ENCODE assay signal across 16 cellular contexts in the genomic region with DNA sequence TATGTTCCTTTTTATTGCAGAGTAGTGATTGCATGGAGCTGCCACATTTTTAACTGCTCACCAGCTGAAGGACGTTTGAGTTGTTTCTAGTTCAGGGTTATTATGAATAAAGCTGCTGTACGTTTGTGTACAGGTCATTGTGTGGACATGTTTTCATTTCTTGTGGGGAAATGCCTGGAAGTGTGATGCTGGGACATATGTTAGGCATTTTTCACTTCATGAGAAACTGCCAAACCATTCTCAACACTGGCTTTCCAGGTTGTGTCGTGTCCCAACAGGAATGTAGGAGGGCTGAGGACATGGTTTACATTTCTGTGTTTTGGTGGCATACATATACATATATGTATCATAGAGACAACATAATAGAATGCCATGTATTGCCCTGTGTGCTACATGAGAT.
DNase-seq lines count a peak whose midpoint lies in the region; ATAC-seq and TF ChIP-seq lines count a peak whose summit lies in the region.
"Had no signal": no experiment of that assay in that cellular context is flagged by ENCODE, and none has a peak within 500 bp of the region (broad histone marks: within the 10 kb centered on the region; RNA-seq: fewer than 3 reads in every experiment).

No MANE protein-coding gene starts in this region.

- BruUV-seq in IMR-90 (replicated peaks; lab: Mats Ljungman, UMichigan) = no TSS peak

- no peak overlapping the region for H3K27ac Mint-ChIP-seq in neural progenitor cell
- H3K27ac Mint-ChIP-seq: CD14-positive monocyte; CD8-positive, alpha-beta T cell had no signal

- no peaks in the 10 kb centered on the region for H4K20me1 ChIP-seq in IMR-90 (ENCODE audit: insufficient read depth, low read length)
- H4K20me1 ChIP-seq in neural progenitor cell (ENCODE audit: low read depth) = no peaks in the 10 kb centered on the region

- no peak overlapping the region for H4K5ac ChIP-seq in IMR-90 (ENCODE audit: low read depth, low read length)

- H3K9me1 ChIP-seq in IMR-90 (ENCODE audit: insufficient read depth, low read length) = no peaks in the 10 kb centered on the region

- ATAC-seq in IMR-90 (ENCODE audit: low read depth) = no peak
- no peak for ATAC-seq in right cardiac atrium
- no peak for ATAC-seq in mucosa of descending colon
- ATAC-seq: CD8-positive, alpha-beta T cell; GM12878; HCT116 had no signal

- H3K36me3 Mint-ChIP-seq in neural progenitor cell = no peaks in the 10 kb centered on the region
- H3K36me3 Mint-ChIP-seq: CD14-positive monocyte; CD8-positive, alpha-beta T cell had no signal

- POLR2A ChIA-PET in IMR-90 (lab: Charles Lee; ENCODE audit: unreplicated experiment) = no interaction called here

- no peaks in the 10 kb centered on the region for H3K9me3 ChIP-seq in IMR-90 (ENCODE audit: control insufficient read depth, insufficient read depth, low read length)
- H3K9me3 ChIP-seq in trophoblast cell (ENCODE audit: insufficient read depth, low read depth, low read length) = peaks cover 2% of the 10 kb centered on the region
- no peaks in the 10 kb centered on the region for H3K9me3 ChIP-seq in right cardiac atrium (ENCODE audit: control insufficient read depth, low read length)
- no peaks in the 10 kb centered on the region for H3K9me3 ChIP-seq in mucosa of descending colon
- no peaks in the 10 kb centered on the region for H3K9me3 ChIP-seq in neural progenitor cell (ENCODE audit: low read depth)

- no peak overlapping the region for H4K12ac ChIP-seq in trophoblast cell (ENCODE audit: low read depth, low read length)

- H3K27me3 Mint-ChIP-seq in neural progenitor cell (ENCODE audit: insufficient read depth, low read depth) = peaks cover 12% of the 10 kb centered on the region

- dilution Hi-C loops in IMR-90 (cut with HindIII; ENCODE audit: low sequenced_read_pairs, unreplicated experiment) = no loop called here

- no peak overlapping the region for H2BK20ac ChIP-seq in IMR-90 (ENCODE audit: low read depth, low read length)

- H2BK12ac ChIP-seq in trophoblast cell (ENCODE audit: low read length) = no peak overlapping the region

- H3K27me3 ChIP-seq in IMR-90 (ENCODE audit: control insufficient read depth, insufficient read depth, low read length) = peaks cover 63% of the 10 kb centered on the region
- H3K27me3 ChIP-seq in trophoblast cell (ENCODE audit: insufficient read depth, low read length) = no peaks in the 10 kb centered on the region
- H3K27me3 ChIP-seq in right cardiac atrium (ENCODE audit: control insufficient read depth, insufficient read depth) = no peaks in the 10 kb centered on the region
- no peaks in the 10 kb centered on the region for H3K27me3 ChIP-seq in neural progenitor cell

- no peaks in the 10 kb centered on the region for H3K79me2 ChIP-seq in trophoblast cell (ENCODE audit: control insufficient read depth, insufficient read depth, low read length, poor library complexity)
- no peaks in the 10 kb centered on the region for H3K79me2 ChIP-seq in neural progenitor cell (ENCODE audit: low read depth)

- TF ChIP-seq CTCF in AG10803 (conservative IDR thresholded peaks at IDR 0.05; ENCODE audit: low read length) = no peak
- no peak for TF ChIP-seq CTCF in IMR-90 (conservative IDR thresholded peaks at IDR 0.05; ENCODE audit: low read depth, low read length)
- TF ChIP-seq CTCF in fibroblast of the aortic adventitia (IDR thresholded peaks at IDR 0.05; ENCODE audit: insufficient read depth, low read length) = no peak
- no peak for TF ChIP-seq CTCF in mucosa of descending colon (IDR thresholded peaks at IDR 0.05)
- TF ChIP-seq CTCF in neural progenitor cell (IDR thresholded peaks at IDR 0.05) = no peak

- H2BK120ac ChIP-seq in IMR-90 (ENCODE audit: low read depth, low read length) (no peak overlapping the region), trophoblast cell (ENCODE audit: insufficient read depth, low read length, poor library complexity) (no peak overlapping the region)

- in situ Hi-C loops in IMR-90 (cut with MboI; ENCODE audit: low sequenced_read_pairs) = no loop called here

- no peak for TF ChIP-seq POLR2A in IMR-90 (IDR thresholded peaks at IDR 0.05; ENCODE audit: low read depth, low read length)

- 0% methylated on average over 1 of the region's 3 CpGs; no CpG with 5 or more reads in 1 of the 2 experiments for WGBS in IMR-90 (ENCODE audit: extremely low coverage in 2 of 2, insufficient read length in 1 of 2), 2 experiments
- no CpG with 5 or more reads among the region's 3 CpGs for WGBS in trophoblast cell (ENCODE audit: extremely low coverage, insufficient coverage, insufficient read length)
- WGBS in right cardiac atrium = 45% methylated on average over 3 of the region's 3 CpGs

- no peak overlapping the region for H3K9ac ChIP-seq in IMR-90 (ENCODE audit: low read depth, low read length)
- no peak overlapping the region for H3K9ac ChIP-seq in trophoblast cell (ENCODE audit: low read length)
- H3K9ac ChIP-seq in neural progenitor cell = no peak overlapping the region

- H4K91ac ChIP-seq in IMR-90 (ENCODE audit: insufficient read depth, low read depth, low read length) = no peak overlapping the region
- no peak overlapping the region for H4K91ac ChIP-seq in trophoblast cell (ENCODE audit: low read depth, low read length)

- no peaks in the 10 kb centered on the region for H3F3A ChIP-seq in neural progenitor cell (ENCODE audit: low read depth)

- H3K4me1 ChIP-seq in IMR-90 (ENCODE audit: control insufficient read depth, insufficient read depth, low read length) (no peaks in the 10 kb centered on the region; the same call in 1 of the 2 replicates), trophoblast cell (ENCODE audit: control insufficient read depth in 1 of 2, insufficient read depth in 2 of 2, low read length in 2 of 2) (peaks cover 3% of the 10 kb centered on the region in 2 experiments), right cardiac atrium (ENCODE audit: control insufficient read depth, insufficient read depth, low read length) (no peaks in the 10 kb centered on the region), mucosa of descending colon (ENCODE audit: low read depth) (peaks cover 3% of the 10 kb centered on the region), neural progenitor cell (no peaks in the 10 kb centered on the region)

- H4K8ac ChIP-seq in IMR-90 (ENCODE audit: low read depth in 2 of 2, low read length in 2 of 2) (no peak overlapping the region), trophoblast cell (ENCODE audit: low read depth, low read length) (no peak overlapping the region)

- H3K4me3 ChIP-seq in AG10803 (ENCODE audit: low read length) (no peak overlapping the region), IMR-90 (ENCODE audit: insufficient read depth, low read depth, low read length) (no peak overlapping the region), fibroblast of the aortic adventitia (ENCODE audit: low read depth, low read length) (no peak overlapping the region), trophoblast cell (ENCODE audit: low read depth, low read length) (no peak overlapping the region), right cardiac atrium (ENCODE audit: low read length) (no peak overlapping the region), mucosa of descending colon (no peak overlapping the region), neural progenitor cell (no peak overlapping the region)
- H3K4me3 ChIP-seq: GM12878 had no signal

- intact Hi-C loops in IMR-90 (cut with micrococcal nuclease) (no loop called here), right cardiac atrium (cut with DNase I) (no loop called here), mucosa of descending colon (cut with DNase I, micrococcal nuclease) (no loop called here)

- H2BK5ac ChIP-seq in IMR-90 (ENCODE audit: low read depth, low read length, poor library complexity, severe bottlenecking) (no peak overlapping the region), trophoblast cell (ENCODE audit: low read depth, low read length, poor library complexity) (no peak overlapping the region)

- no peak overlapping the region for H3K18ac ChIP-seq in IMR-90 (ENCODE audit: low read depth, low read length)
- H3K18ac ChIP-seq in trophoblast cell (ENCODE audit: low read length) = no peak overlapping the region

- no peaks in the 10 kb centered on the region for H3K9me3 Mint-ChIP-seq in neural progenitor cell
- H3K9me3 Mint-ChIP-seq: CD14-positive monocyte; CD8-positive, alpha-beta T cell had no signal

- peak; percentile 66 for DNase-seq in AG10803 (ENCODE audit: low read depth)
- peak; percentile 34 for DNase-seq in IMR-90
- peak; percentile 33 for DNase-seq in fibroblast of the aortic adventitia (ENCODE audit: low read depth)
- peak; percentile 32 to 67 for DNase-seq in trophoblast cell
- DNase-seq in right cardiac atrium = no peak
- DNase-seq in stimulated activated naive CD4-positive, alpha-beta T cell treated with Interleukin-2 at 50 U/mL for 16 hours (lab: John Stamatoyannopoulos, UW) = no peak
- DNase-seq in mucosa of descending colon = no peak
- no peak for DNase-seq in neural progenitor cell (ENCODE audit: low spot score)
- DNase-seq: ACHN; CD8-positive, alpha-beta T cell; COR-L47; DND-41; GF-D8 had no signal

- H3K79me1 ChIP-seq in IMR-90 (ENCODE audit: low read depth in 1 of 2, low read length in 2 of 2) = no peaks in the 10 kb centered on the region
- H3K79me1 ChIP-seq in trophoblast cell (ENCODE audit: low read length) = no peaks in the 10 kb centered on the region

- H2BK15ac ChIP-seq in IMR-90 (ENCODE audit: low read depth, low read length) = no peak overlapping the region

- H3K14ac ChIP-seq in IMR-90 (replicated peaks; ENCODE audit: low read depth, low read length) = no peak overlapping the region
- H3K14ac ChIP-seq in trophoblast cell (ENCODE audit: low read length) = no peak overlapping the region

- no peak overlapping the region for H3K4me3 Mint-ChIP-seq in neural progenitor cell
- H3K4me3 Mint-ChIP-seq: CD14-positive monocyte; CD8-positive, alpha-beta T cell had no signal

- no peak for TF ChIP-seq RAD21 in IMR-90 (IDR thresholded peaks at IDR 0.05; ENCODE audit: low read length)

- no peak overlapping the region for H3K23ac ChIP-seq in IMR-90 (ENCODE audit: low read depth, low read length)
- H3K23ac ChIP-seq in trophoblast cell (ENCODE audit: low read length) = no peak overlapping the region

- peaks cover 7% of the 10 kb centered on the region for H3K4me1 Mint-ChIP-seq in neural progenitor cell

- H3K27ac ChIP-seq in IMR-90 (ENCODE audit: insufficient read depth, low read length) (no peak overlapping the region), trophoblast cell (ENCODE audit: low read depth, low read length) (no peak overlapping the region), right cardiac atrium (ENCODE audit: low read length) (no peak overlapping the region), neural progenitor cell (no peak overlapping the region)

- H3K4ac ChIP-seq in IMR-90 (ENCODE audit: low read depth, low read length) (no peak overlapping the region), trophoblast cell (ENCODE audit: low read depth, low read length) (no peak overlapping the region)

- H3K36me3 ChIP-seq in IMR-90 (ENCODE audit: control insufficient read depth, insufficient read depth, low read length) (no peaks in the 10 kb centered on the region), trophoblast cell (ENCODE audit: control insufficient read depth in 1 of 2, insufficient read depth in 2 of 2, low read length in 2 of 2) (no peaks in the 10 kb centered on the region), mucosa of descending colon (ENCODE audit: low read depth) (no peaks in the 10 kb centered on the region), neural progenitor cell (no peaks in the 10 kb centered on the region)

- no peak overlapping the region for H2AK9ac ChIP-seq in IMR-90 (replicated peaks; ENCODE audit: low read depth, low read length, poor library complexity)

- H3K56ac ChIP-seq in IMR-90 (ENCODE audit: extremely low read depth, insufficient read depth, low read length) = no peak overlapping the region

- CTCF ChIA-PET in IMR-90 (lab: Yijun Ruan, JAX) = interaction anchor here (0.6 kb wide), 1 partner anchor 328 kb away, joined by 3 read pairs; no protein-coding TSS in a partner anchor

- H2AFZ ChIP-seq in IMR-90 (replicated peaks; ENCODE audit: low read length, poor library complexity) (no peak overlapping the region), trophoblast cell (ENCODE audit: insufficient read depth, low read length, poor library complexity) (no peak overlapping the region), neural progenitor cell (replicated peaks) (no peak overlapping the region)

- H2AK5ac ChIP-seq in IMR-90 (ENCODE audit: low read depth, low read length) (no peak overlapping the region), trophoblast cell (ENCODE audit: low read length) (no peak overlapping the region)

- H3K4me2 ChIP-seq in IMR-90 (ENCODE audit: low read depth, low read length) (no peak overlapping the region), trophoblast cell (ENCODE audit: low read length) (no peak overlapping the region), neural progenitor cell (no peak overlapping the region)

Comparison
In these comparisons a context has a peak if more than half of its experiments do, and no peak if none do; other contexts are left out.
1. DNase-seq: peak in AG10803 (single experiment), IMR-90 (single experiment), fibroblast of the aortic adventitia (single experiment) and trophoblast cell (2 of 2); none in right cardiac atrium (0 of 3), stimulated activated naive CD4-positive, alpha-beta T cell treated with Interleukin-2 at 50 U/mL for 16 hours (single experiment), mucosa of descending colon (0 of 3) and neural progenitor cell (single experiment).